In genomic region chr7:152342796-152343195, GRCh38 we compare ENCODE assay signal across 13 cellular contexts.
"Had no signal": no experiment of that assay in that cellular context is flagged by ENCODE, and none has a peak within 500 bp of the region (broad histone marks: within the 10 kb centered on the region; RNA-seq: fewer than 3 reads in every experiment).

No MANE protein-coding gene starts in this region.

- H2AFZ ChIP-seq: hepatocyte had no signal

- H3K27me3 Mint-ChIP-seq: activated naive CD4-positive, alpha-beta T cell treated with anti-CD3 and anti-CD28 coated beads, Interleukin-2, amount 50 U/mL, for 24 hours had no signal

- H3K4me2 ChIP-seq: hepatocyte had no signal

- H3K4me3 ChIP-seq: adrenal gland, hepatocyte, tibial artery had no signal

- H3K4me3 Mint-ChIP-seq: activated naive CD4-positive, alpha-beta T cell treated with anti-CD3 and anti-CD28 coated beads, Interleukin-2, amount 50 U/mL, for 24 hours had no signal

- H3K36me3 ChIP-seq: adrenal gland, tibial artery had no signal

- DNase-seq: activated CD4-positive, alpha-beta T cell treated with anti-CD3 and anti-CD28 coated beads for 1 hour; activated CD4-positive, alpha-beta T cell treated with anti-CD3 and anti-CD28 coated beads, Interleukin-2, amount 50 U/mL, for 4 hours; activated effector memory CD4-positive, alpha-beta T cell treated with anti-CD3 and anti-CD28 coated beads, Interleukin-2, amount 50 U/mL, for 16 hours; activated T-cell treated with anti-CD3 and anti-CD28 coated beads, Interleukin-2, amount 50 U/mL, for 1 hour; adrenal gland; kidney; midbrain; stimulated activated CD4-positive, alpha-beta T cell treated with anti-CD3 and anti-CD28 coated beads, Interleukin-4, amount 100 ng/mL, for 1 hour; stimulated activated naive CD4-positive, alpha-beta T cell; SW 1271; tibial artery had no signal

- H3K9me3 Mint-ChIP-seq: activated naive CD4-positive, alpha-beta T cell treated with anti-CD3 and anti-CD28 coated beads, Interleukin-2, amount 50 U/mL, for 24 hours had no signal

- H3K27me3 ChIP-seq: adrenal gland, hepatocyte, tibial artery had no signal

- H3K27ac ChIP-seq: adrenal gland, hepatocyte, tibial artery had no signal

- H3K27ac Mint-ChIP-seq: activated naive CD4-positive, alpha-beta T cell treated with anti-CD3 and anti-CD28 coated beads, Interleukin-2, amount 50 U/mL, for 24 hours had no signal
